In the genomic region with DNA sequence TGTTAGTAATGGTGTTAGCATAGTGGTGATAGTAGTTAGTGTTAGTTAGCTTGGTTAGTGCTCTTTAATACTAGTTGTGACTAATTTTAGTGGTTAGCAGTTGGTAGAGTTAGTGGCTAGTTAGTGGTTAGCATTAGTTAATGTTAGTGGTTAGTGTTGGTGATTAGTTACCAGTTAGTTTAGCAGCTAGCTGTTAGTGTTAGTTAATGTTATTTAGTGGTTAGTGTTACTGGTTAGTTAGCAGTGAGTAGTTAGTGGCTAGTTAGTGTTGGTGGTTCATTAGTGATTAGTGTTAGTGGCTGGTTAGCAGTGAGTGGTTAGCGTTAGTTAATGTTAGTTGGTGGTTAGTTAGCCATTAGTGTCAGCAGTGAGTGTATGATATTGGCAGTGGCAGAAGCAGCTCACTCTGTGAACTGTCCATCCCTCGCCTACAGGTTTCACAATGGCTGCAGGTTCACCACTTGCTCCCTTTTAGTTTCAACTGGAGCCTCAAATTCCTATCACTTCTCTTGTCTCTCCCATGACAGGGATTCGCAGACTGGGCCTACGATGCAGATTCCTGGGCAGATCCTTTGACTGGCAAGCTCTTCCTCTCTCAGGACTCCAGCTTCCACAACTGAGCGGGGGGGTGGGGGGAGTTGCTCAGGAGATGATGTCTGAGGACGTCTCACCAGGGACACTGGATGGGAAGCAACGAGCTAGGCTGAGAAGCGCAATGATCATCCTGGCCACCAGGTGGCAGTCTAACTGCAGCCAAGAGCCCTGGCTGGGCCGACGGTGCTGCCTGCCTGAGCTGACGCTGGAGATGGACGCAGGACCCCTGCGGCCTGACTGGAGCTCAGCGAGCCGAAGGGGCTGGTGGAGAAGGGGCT, we compare ENCODE assay signal across 1 cellular context.
TF ChIP-seq lines count a peak whose summit lies in the region.

No MANE protein-coding gene starts in this region.

TF ChIP-seq in H1, 55 proteins besides CTCF, POLR2A, EP300 and RAD21:
- TF ChIP-seq JUN (IDR thresholded peaks at IDR 0.05; ENCODE audit: low read depth, low read length) (no peak), SIX5 (IDR thresholded peaks at IDR 0.05; ENCODE audit: low read depth, low read length) (no peak), SP4 (IDR thresholded peaks at IDR 0.05; ENCODE audit: low read length) (no peak), PHF8 (conservative IDR thresholded peaks at IDR 0.05; ENCODE audit: low read depth, low read length) (no peak), BRCA1 (IDR thresholded peaks at IDR 0.05; ENCODE audit: low read depth, low read length) (peak; percentile 89), TCF12 (IDR thresholded peaks at IDR 0.05; ENCODE audit: low read depth, low read length) (no peak), RXRA (IDR thresholded peaks at IDR 0.05; ENCODE audit: insufficient read depth, low read depth, low read length) (no peak), EGR1 (IDR thresholded peaks at IDR 0.05; ENCODE audit: borderline replicate concordance, low read depth, low read length) (no peak), SIN3A (conservative IDR thresholded peaks at IDR 0.05 in 1 of 2, IDR thresholded peaks at IDR 0.05 in 1 of 2; ENCODE audit: low read depth in 1 of 2, low read length in 2 of 2) (no peak; a peak in 1 of 4 replicates), YY1 (IDR thresholded peaks at IDR 0.05; ENCODE audit: low read depth, low read length) (peak; percentile 65; the same call in 1 of the 2 replicates), GTF2F1 (IDR thresholded peaks at IDR 0.05; ENCODE audit: borderline replicate concordance, low read depth, low read length) (no peak), POLR2AphosphoS5 (IDR thresholded peaks at IDR 0.05; ENCODE audit: low read depth, low read length) (no peak), SIRT6 (IDR thresholded peaks at IDR 0.05; ENCODE audit: low read length) (no peak), JUND (IDR thresholded peaks at IDR 0.05; ENCODE audit: low read length) (0 out of 2 replicates have a peak, but pooled peaks have one; percentile 39), ASH2L (IDR thresholded peaks at IDR 0.05; ENCODE audit: low read length) (no peak), SP1 (IDR thresholded peaks at IDR 0.05; ENCODE audit: low read depth, low read length) (no peak), TAF1 (IDR thresholded peaks at IDR 0.05; ENCODE audit: low read depth, low read length) (no peak), RFX5 (IDR thresholded peaks at IDR 0.05; ENCODE audit: borderline replicate concordance, low read depth, low read length) (no peak), MAX (IDR thresholded peaks at IDR 0.05) (peak; percentile 48; the same call in 1 of the 2 replicates), TBP (IDR thresholded peaks at IDR 0.05; ENCODE audit: low read depth, low read length) (no peak; the same call in 1 of the 2 replicates), SRF (IDR thresholded peaks at IDR 0.05; ENCODE audit: low read depth, low read length) (no peak), KDM4A (IDR thresholded peaks at IDR 0.05; ENCODE audit: low read depth, low read length, severe bottlenecking) (no peak), RNF2 (IDR thresholded peaks at IDR 0.05; ENCODE audit: borderline replicate concordance, low read depth, low read length, missing control alignments, poor library complexity, severe bottlenecking) (no peak), RBBP5 (IDR thresholded peaks at IDR 0.05; ENCODE audit: borderline replicate concordance, low read depth, low read length) (no peak), SAP30 (IDR thresholded peaks at IDR 0.05; ENCODE audit: insufficient read depth, insufficient replicate concordance, low read length) (no peak), CTBP2 (IDR thresholded peaks at IDR 0.05; ENCODE audit: borderline replicate concordance, insufficient read depth, insufficient read length, low read length) (no peak), CREB1 (IDR thresholded peaks at IDR 0.05) (peak; percentile 52), TEAD4 (IDR thresholded peaks at IDR 0.05; ENCODE audit: low read depth, low read length) (no peak; the same call in 1 of the 2 replicates), POU5F1 (IDR thresholded peaks at IDR 0.05; ENCODE audit: low read depth, low read length) (no peak), CEBPB (IDR thresholded peaks at IDR 0.05; ENCODE audit: low read depth, low read length) (no peak), HDAC2 (IDR thresholded peaks at IDR 0.05; ENCODE audit: borderline replicate concordance in 1 of 2, low read depth in 2 of 2, low read length in 2 of 2) (no peak)
- TF ChIP-seq, protein P1, sequence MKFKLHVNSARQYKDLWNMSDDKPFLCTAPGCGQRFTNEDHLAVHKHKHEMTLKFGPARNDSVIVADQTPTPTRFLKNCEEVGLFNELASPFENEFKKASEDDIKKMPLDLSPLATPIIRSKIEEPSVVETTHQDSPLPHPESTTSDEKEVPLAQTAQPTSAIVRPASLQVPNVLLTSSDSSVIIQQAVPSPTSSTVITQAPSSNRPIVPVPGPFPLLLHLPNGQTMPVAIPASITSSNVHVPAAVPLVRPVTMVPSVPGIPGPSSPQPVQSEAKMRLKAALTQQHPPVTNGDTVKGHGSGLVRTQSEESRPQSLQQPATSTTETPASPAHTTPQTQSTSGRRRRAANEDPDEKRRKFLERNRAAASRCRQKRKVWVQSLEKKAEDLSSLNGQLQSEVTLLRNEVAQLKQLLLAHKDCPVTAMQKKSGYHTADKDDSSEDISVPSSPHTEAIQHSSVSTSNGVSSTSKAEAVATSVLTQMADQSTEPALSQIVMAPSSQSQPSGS (IDR thresholded peaks at IDR 0.05; ENCODE audit: low read length) = no peak
- TF ChIP-seq, protein P2, sequence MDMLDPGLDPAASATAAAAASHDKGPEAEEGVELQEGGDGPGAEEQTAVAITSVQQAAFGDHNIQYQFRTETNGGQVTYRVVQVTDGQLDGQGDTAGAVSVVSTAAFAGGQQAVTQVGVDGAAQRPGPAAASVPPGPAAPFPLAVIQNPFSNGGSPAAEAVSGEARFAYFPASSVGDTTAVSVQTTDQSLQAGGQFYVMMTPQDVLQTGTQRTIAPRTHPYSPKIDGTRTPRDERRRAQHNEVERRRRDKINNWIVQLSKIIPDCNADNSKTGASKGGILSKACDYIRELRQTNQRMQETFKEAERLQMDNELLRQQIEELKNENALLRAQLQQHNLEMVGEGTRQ (IDR thresholded peaks at IDR 0.05; ENCODE audit: low read length) = no peak; the same call in 1 of the 2 replicates
- TF ChIP-seq, protein P3, sequence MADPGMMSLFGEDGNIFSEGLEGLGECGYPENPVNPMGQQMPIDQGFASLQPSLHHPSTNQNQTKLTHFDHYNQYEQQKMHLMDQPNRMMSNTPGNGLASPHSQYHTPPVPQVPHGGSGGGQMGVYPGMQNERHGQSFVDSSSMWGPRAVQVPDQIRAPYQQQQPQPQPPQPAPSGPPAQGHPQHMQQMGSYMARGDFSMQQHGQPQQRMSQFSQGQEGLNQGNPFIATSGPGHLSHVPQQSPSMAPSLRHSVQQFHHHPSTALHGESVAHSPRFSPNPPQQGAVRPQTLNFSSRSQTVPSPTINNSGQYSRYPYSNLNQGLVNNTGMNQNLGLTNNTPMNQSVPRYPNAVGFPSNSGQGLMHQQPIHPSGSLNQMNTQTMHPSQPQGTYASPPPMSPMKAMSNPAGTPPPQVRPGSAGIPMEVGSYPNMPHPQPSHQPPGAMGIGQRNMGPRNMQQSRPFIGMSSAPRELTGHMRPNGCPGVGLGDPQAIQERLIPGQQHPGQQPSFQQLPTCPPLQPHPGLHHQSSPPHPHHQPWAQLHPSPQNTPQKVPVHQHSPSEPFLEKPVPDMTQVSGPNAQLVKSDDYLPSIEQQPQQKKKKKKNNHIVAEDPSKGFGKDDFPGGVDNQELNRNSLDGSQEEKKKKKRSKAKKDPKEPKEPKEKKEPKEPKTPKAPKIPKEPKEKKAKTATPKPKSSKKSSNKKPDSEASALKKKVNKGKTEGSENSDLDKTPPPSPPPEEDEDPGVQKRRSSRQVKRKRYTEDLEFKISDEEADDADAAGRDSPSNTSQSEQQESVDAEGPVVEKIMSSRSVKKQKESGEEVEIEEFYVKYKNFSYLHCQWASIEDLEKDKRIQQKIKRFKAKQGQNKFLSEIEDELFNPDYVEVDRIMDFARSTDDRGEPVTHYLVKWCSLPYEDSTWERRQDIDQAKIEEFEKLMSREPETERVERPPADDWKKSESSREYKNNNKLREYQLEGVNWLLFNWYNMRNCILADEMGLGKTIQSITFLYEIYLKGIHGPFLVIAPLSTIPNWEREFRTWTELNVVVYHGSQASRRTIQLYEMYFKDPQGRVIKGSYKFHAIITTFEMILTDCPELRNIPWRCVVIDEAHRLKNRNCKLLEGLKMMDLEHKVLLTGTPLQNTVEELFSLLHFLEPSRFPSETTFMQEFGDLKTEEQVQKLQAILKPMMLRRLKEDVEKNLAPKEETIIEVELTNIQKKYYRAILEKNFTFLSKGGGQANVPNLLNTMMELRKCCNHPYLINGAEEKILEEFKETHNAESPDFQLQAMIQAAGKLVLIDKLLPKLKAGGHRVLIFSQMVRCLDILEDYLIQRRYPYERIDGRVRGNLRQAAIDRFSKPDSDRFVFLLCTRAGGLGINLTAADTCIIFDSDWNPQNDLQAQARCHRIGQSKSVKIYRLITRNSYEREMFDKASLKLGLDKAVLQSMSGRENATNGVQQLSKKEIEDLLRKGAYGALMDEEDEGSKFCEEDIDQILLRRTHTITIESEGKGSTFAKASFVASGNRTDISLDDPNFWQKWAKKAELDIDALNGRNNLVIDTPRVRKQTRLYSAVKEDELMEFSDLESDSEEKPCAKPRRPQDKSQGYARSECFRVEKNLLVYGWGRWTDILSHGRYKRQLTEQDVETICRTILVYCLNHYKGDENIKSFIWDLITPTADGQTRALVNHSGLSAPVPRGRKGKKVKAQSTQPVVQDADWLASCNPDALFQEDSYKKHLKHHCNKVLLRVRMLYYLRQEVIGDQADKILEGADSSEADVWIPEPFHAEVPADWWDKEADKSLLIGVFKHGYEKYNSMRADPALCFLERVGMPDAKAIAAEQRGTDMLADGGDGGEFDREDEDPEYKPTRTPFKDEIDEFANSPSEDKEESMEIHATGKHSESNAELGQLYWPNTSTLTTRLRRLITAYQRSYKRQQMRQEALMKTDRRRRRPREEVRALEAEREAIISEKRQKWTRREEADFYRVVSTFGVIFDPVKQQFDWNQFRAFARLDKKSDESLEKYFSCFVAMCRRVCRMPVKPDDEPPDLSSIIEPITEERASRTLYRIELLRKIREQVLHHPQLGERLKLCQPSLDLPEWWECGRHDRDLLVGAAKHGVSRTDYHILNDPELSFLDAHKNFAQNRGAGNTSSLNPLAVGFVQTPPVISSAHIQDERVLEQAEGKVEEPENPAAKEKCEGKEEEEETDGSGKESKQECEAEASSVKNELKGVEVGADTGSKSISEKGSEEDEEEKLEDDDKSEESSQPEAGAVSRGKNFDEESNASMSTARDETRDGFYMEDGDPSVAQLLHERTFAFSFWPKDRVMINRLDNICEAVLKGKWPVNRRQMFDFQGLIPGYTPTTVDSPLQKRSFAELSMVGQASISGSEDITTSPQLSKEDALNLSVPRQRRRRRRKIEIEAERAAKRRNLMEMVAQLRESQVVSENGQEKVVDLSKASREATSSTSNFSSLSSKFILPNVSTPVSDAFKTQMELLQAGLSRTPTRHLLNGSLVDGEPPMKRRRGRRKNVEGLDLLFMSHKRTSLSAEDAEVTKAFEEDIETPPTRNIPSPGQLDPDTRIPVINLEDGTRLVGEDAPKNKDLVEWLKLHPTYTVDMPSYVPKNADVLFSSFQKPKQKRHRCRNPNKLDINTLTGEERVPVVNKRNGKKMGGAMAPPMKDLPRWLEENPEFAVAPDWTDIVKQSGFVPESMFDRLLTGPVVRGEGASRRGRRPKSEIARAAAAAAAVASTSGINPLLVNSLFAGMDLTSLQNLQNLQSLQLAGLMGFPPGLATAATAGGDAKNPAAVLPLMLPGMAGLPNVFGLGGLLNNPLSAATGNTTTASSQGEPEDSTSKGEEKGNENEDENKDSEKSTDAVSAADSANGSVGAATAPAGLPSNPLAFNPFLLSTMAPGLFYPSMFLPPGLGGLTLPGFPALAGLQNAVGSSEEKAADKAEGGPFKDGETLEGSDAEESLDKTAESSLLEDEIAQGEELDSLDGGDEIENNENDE (IDR thresholded peaks at IDR 0.05; ENCODE audit: insufficient replicate concordance, low read length) = no peak
TF ChIP-seq in H1: peak in this region for 5.
